In the genomic region with DNA sequence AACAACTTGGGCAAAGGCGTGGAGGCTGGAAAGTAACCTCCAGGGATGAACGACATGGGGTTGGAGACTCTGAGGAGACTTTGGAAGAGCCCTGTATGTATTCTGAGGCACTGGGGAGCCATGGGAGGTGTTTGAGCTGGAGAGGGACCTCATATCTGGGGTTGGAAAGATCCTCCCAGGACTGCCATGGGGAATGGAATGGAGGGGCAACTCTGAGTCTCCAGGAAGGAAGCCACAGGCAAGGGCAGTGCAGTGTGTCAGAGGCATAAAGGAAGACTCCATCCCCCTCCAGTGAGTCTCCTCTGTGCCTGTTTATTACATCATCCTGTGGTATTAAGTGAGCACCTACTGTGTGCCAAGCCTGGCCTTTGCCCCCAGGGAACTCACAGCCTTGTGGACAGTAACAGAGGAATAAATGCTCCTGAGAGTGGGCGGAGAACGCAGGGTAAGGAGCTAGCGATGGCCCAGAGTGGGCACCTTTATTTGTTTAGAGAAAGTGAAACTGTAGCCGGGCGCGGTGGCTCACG, we compare ENCODE assay signal across 7 cellular contexts. TPM values are rescaled to one million over a fixed set of nuclear protein-coding genes. Genes with fewer than 3 reads are reported as not detected.
A peak's percentile ranks its signal among the peaks of the same experiment; 100 is the strongest.
DNase-seq lines count a peak whose midpoint lies in the region; ATAC-seq and TF ChIP-seq lines count a peak whose summit lies in the region.

No MANE protein-coding gene starts in this region.

- no peak for ATAC-seq in stimulated activated naive B cell treated with anti-CD40 and anti-IgM and Interleukin-4, amounts not matched to agents 10 μg/mL and 1 μg/mL and 100 μg/mL, for 72 hours (replicated peaks)
- no peak for ATAC-seq in GM19452 (IDR thresholded peaks at IDR 0.05; ENCODE audit: unreplicated experiment)

- H3K36me3 ChIP-seq in SK-N-MC (ENCODE audit: insufficient read depth, low read length) = peaks cover 36% of the 10 kb centered on the region

- no peak overlapping the region for H3K4me2 ChIP-seq in H9 (ENCODE audit: insufficient read depth, insufficient read length, low read length)

- H3K4me3 ChIP-seq in SK-N-MC = no peak overlapping the region

- no peak overlapping the region for H2AFZ ChIP-seq in H9 (ENCODE audit: low read length)

- no peak overlapping the region for H3T11ph ChIP-seq in H9 (ENCODE audit: low read length)

- no peak overlapping the region for H2BK12ac ChIP-seq in H9 (ENCODE audit: insufficient read length, low read depth, low read length)

- H3K27me3 Mint-ChIP-seq in H9 (ENCODE audit: low read depth) (peaks cover 2% of the 10 kb centered on the region; the same call in 1 of the 2 replicates), glutamatergic neuron (ENCODE audit: unreplicated experiment) (peaks cover 8% of the 10 kb centered on the region)
- H3K27me3 Mint-ChIP-seq in stimulated activated naive B cell treated with anti-CD40 and anti-IgM and Interleukin-4, amounts not matched to agents 10 μg/mL and 1 μg/mL and 100 μg/mL, for 72 hours = no peaks in the 10 kb centered on the region

- H3K4me3 Mint-ChIP-seq in H9 (peak overlapping the region; percentile 56 to 71; a peak in 4 of 5 replicates), glutamatergic neuron (ENCODE audit: unreplicated experiment) (peak overlapping the region; percentile 71)
- peak overlapping the region; percentile 82 to 85 for H3K4me3 Mint-ChIP-seq in stimulated activated naive B cell treated with anti-CD40 and anti-IgM and Interleukin-4, amounts not matched to agents 10 μg/mL and 1 μg/mL and 100 μg/mL, for 72 hours

- no CpG with 5 or more reads among the region's 9 CpGs for WGBS in H9 (ENCODE audit: extremely low coverage, insufficient read length, low lambda C conversion rate)

- H4K91ac ChIP-seq in H9 (ENCODE audit: insufficient read length, low read depth, low read length) = no peak overlapping the region

- H3K9ac ChIP-seq in H9 (ENCODE audit: extremely low read depth, insufficient read length, low read length) = no peak overlapping the region
- H3K9ac ChIP-seq in SK-N-MC (ENCODE audit: insufficient read length) = no peak overlapping the region

- H3K56ac ChIP-seq in H9 (ENCODE audit: insufficient read length, low read depth, low read length) = no peak overlapping the region

- TF ChIP-seq CTCF in H9 (conservative IDR thresholded peaks at IDR 0.05) (no peak), glutamatergic neuron (IDR thresholded peaks at IDR 0.05; ENCODE audit: partially characterized antibody, unreplicated experiment) (no peak)

- H3K27ac Mint-ChIP-seq in H9 = peak overlapping the region; percentile 89 to 97 (median 96); a peak in 6 of 7 replicates
- H3K27ac Mint-ChIP-seq in glutamatergic neuron (ENCODE audit: unreplicated experiment) = peak overlapping the region; percentile 79
- peak overlapping the region; percentile 96 for H3K27ac Mint-ChIP-seq in stimulated activated naive B cell treated with anti-CD40 and anti-IgM and Interleukin-4, amounts not matched to agents 10 μg/mL and 1 μg/mL and 100 μg/mL, for 72 hours

- no peak overlapping the region for H4K8ac ChIP-seq in H9 (replicated peaks; ENCODE audit: insufficient read length, low read depth, low read length)

- no peak overlapping the region for H3K18ac ChIP-seq in H9 (ENCODE audit: insufficient read length, low read depth, low read length)

- no peaks in the 10 kb centered on the region for H3K27me3 ChIP-seq in H9 (ENCODE audit: insufficient read depth, low read length)

- H2BK20ac ChIP-seq in H9 (ENCODE audit: low read depth, low read length, poor library complexity, severe bottlenecking) = no peak overlapping the region

- no peaks in the 10 kb centered on the region for H3K9me3 ChIP-seq in H9 (ENCODE audit: control insufficient read depth, low read depth, low read length)
- no peaks in the 10 kb centered on the region for H3K9me3 ChIP-seq in SK-N-MC (ENCODE audit: low read depth, low read length)

- H2AK5ac ChIP-seq in H9 (ENCODE audit: insufficient read length, low read length) = no peak overlapping the region

- no peak overlapping the region for H3K14ac ChIP-seq in H9 (ENCODE audit: insufficient read depth, low read length)

- peaks cover 24% of the 10 kb centered on the region; the same call in 1 of the 2 replicates for H3K79me2 ChIP-seq in H9 (ENCODE audit: insufficient read depth, low read length)

- no peak overlapping the region for H2BK15ac ChIP-seq in H9 (ENCODE audit: low read depth, low read length)

- no peak overlapping the region for H2BK5ac ChIP-seq in H9 (ENCODE audit: insufficient read length, low read length)

- H4K5ac ChIP-seq in H9 (ENCODE audit: insufficient read length, low read depth, low read length) = no peak overlapping the region

- H3K36me3 Mint-ChIP-seq in H9 (ENCODE audit: insufficient read depth in 1 of 3, low read depth in 3 of 3) = peaks cover 21 to 42% (median 28%) of the 10 kb centered on the region in 3 experiments
- no peaks in the 10 kb centered on the region for H3K36me3 Mint-ChIP-seq in glutamatergic neuron (ENCODE audit: unreplicated experiment)
- H3K36me3 Mint-ChIP-seq in stimulated activated naive B cell treated with anti-CD40 and anti-IgM and Interleukin-4, amounts not matched to agents 10 μg/mL and 1 μg/mL and 100 μg/mL, for 72 hours = peaks cover 47 to 60% of the 10 kb centered on the region in 2 donors

- no peaks in the 10 kb centered on the region for H3K79me1 ChIP-seq in H9 (ENCODE audit: insufficient read depth, low read depth, low read length, poor library complexity, severe bottlenecking)

- H2BK120ac ChIP-seq in H9 (ENCODE audit: low read depth, low read length, poor library complexity, severe bottlenecking) = no peak overlapping the region

- H3K4ac ChIP-seq in H9 (ENCODE audit: low read depth, low read length) = no peak overlapping the region

- H3K4me1 Mint-ChIP-seq in H9 (peaks cover 20 to 25% of the 10 kb centered on the region in 2 experiments), glutamatergic neuron (ENCODE audit: low read depth, unreplicated experiment) (peaks cover 13% of the 10 kb centered on the region)
- peaks cover 32 to 53% of the 10 kb centered on the region in 2 donors for H3K4me1 Mint-ChIP-seq in stimulated activated naive B cell treated with anti-CD40 and anti-IgM and Interleukin-4, amounts not matched to agents 10 μg/mL and 1 μg/mL and 100 μg/mL, for 72 hours

- peaks cover 4% of the 10 kb centered on the region for H3K23me2 ChIP-seq in H9 (ENCODE audit: insufficient read length, low read depth, low read length, poor library complexity, severe bottlenecking)

- peaks cover 2% of the 10 kb centered on the region for H4K20me1 ChIP-seq in H9 (ENCODE audit: control insufficient read depth, insufficient read depth, insufficient read length)

- DNase-seq in H9 = no peak
- no peak for DNase-seq in SK-N-MC (ENCODE audit: low read depth, low spot score)
- DNase-seq in glutamatergic neuron = no peak
- DNase-seq in stimulated activated naive B cell treated with anti-CD40 and anti-IgM and Interleukin-4, amounts not matched to agents 10 μg/mL and 1 μg/mL and 100 μg/mL, for 72 hours = no peak
- no peak for DNase-seq in CD1c-positive myeloid dendritic cell (ENCODE audit: extremely low spot score)
- DNase-seq in GM03348 (ENCODE audit: low spot score) = no peak

- H3K27ac ChIP-seq in H9 (ENCODE audit: insufficient read length, low read depth, low read length) (no peak overlapping the region), SK-N-MC (peak overlapping the region; percentile 56; the same call in 1 of the 2 replicates)

- H3K9me3 Mint-ChIP-seq in H9 (no peaks in the 10 kb centered on the region; a peak in 3 of 5 replicates), glutamatergic neuron (ENCODE audit: unreplicated experiment) (peaks cover 23% of the 10 kb centered on the region)
- no peaks in the 10 kb centered on the region for H3K9me3 Mint-ChIP-seq in stimulated activated naive B cell treated with anti-CD40 and anti-IgM and Interleukin-4, amounts not matched to agents 10 μg/mL and 1 μg/mL and 100 μg/mL, for 72 hours

- no peak overlapping the region for H3K23ac ChIP-seq in H9 (ENCODE audit: insufficient read length, low read depth, low read length)

- 0 out of 2 replicates have a peak, but pooled peaks cover 2% of the 10 kb centered on the region for H3K4me1 ChIP-seq in H9 (ENCODE audit: insufficient read depth, low read length)

RNA-seq across cellular contexts. Expression of a gene that starts 7.7 kb away (rescaled TPM):
- total RNA-seq in H9 (2021) = not detected in 2 replicates
- total RNA-seq in glutamatergic neuron (ENCODE audit: unreplicated experiment) = not detected

RNA-seq across cellular contexts. Expression of a gene that starts 18.0 kb away (rescaled TPM):
- total RNA-seq in H9 (2021) (0.90 and 1.1 TPM in 2 replicates), glutamatergic neuron (ENCODE audit: unreplicated experiment) (not detected)

RNA-seq across cellular contexts. Expression of a gene that starts 25.1 kb away (rescaled TPM):
- total RNA-seq in H9 (2021) (70.2 and 70.7 TPM in 2 replicates), glutamatergic neuron (ENCODE audit: unreplicated experiment) (11.0 TPM)

RNA-seq across cellular contexts. Expression of a gene that starts 33.7 kb away (rescaled TPM):
- total RNA-seq in H9 (2021) (0.28 and 0.61 TPM in 2 replicates), glutamatergic neuron (ENCODE audit: unreplicated experiment) (0.25 TPM)

RNA-seq across cellular contexts. Expression of a gene that starts 37.6 kb away (rescaled TPM):
- 166 and 167 TPM in 2 replicates for total RNA-seq in H9 (2021)
- total RNA-seq in glutamatergic neuron (ENCODE audit: unreplicated experiment) = 101 TPM
